In the genomic region with DNA sequence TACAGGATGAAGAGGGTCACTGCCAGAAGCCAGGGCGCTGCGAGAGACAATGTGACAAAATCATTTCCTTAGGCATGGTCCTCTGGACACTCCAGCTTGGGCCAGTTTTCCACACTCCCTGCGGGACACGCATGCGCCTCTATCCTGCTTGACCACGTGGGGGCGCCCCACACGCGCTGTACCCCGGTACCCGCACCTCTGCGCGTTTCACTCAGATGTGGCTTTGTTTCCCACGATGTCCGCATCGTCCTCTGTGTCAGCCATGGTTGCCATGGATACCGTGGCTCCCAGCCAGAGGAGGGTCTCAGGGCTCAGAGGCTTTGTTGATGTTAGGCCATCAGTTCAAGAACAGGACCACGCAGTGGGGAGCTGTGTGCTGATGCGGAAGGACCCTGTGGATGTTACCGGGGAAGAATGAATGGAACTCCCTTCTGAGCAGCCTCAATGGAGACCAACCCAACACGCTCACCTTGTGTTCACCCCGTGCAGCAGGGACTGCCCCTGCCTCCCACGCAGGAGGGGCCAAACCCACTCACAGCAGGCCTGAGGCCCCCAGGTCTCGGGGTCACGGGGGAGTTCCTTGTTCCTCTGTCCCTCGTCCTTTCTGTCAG, we compare ENCODE assay signal across 8 cellular contexts.
DNase-seq lines count a peak whose midpoint lies in the region; ATAC-seq and TF ChIP-seq lines count a peak whose summit lies in the region.

No MANE protein-coding gene starts in this region.

- H3K4me1 Mint-ChIP-seq in natural killer cell treated with Interleukin-12 subunit alpha and Interleukin-12 subunit beta and Interleukin-15 and Interleukin-18, amount 100 ng/mL, for 72 hours (ENCODE audit: low read depth in 2 of 2): peaks cover 0 to 5% of the 10 kb centered on the region in 2 donors

- peak; percentile 66 to 71 for ATAC-seq in natural killer cell treated with Interleukin-12 subunit alpha and Interleukin-12 subunit beta and Interleukin-15 and Interleukin-18, amount 100 ng/mL, for 72 hours
- no peak for ATAC-seq in gastroesophageal sphincter

- peak; percentile 91 for TF ChIP-seq CTCF in GM12875 (IDR thresholded peaks at IDR 0.05; ENCODE audit: borderline replicate concordance, insufficient read depth, low read depth, low read length)
- peak in 2 of 3 experiments; percentile 32 to 42 for TF ChIP-seq CTCF in esophagus muscularis mucosa (IDR thresholded peaks at IDR 0.05)
- TF ChIP-seq CTCF in tibial artery (IDR thresholded peaks at IDR 0.05): peak; percentile 35 to 44
- peak in 2 of 4 experiments; percentile 17 to 51 for TF ChIP-seq CTCF in gastroesophageal sphincter (IDR thresholded peaks at IDR 0.05)

- TF ChIP-seq EP300 in esophagus muscularis mucosa (IDR thresholded peaks at IDR 0.05) (no peak), gastroesophageal sphincter (IDR thresholded peaks at IDR 0.05) (no peak)

- no peak overlapping the region for H3K27ac Mint-ChIP-seq in natural killer cell treated with Interleukin-12 subunit alpha and Interleukin-12 subunit beta and Interleukin-15 and Interleukin-18, amount 100 ng/mL, for 72 hours

- no peaks in the 10 kb centered on the region for H3K9me3 Mint-ChIP-seq in natural killer cell treated with Interleukin-12 subunit alpha and Interleukin-12 subunit beta and Interleukin-15 and Interleukin-18, amount 100 ng/mL, for 72 hours

- H3K27me3 ChIP-seq in esophagus muscularis mucosa (peaks cover 0 to 65% (median 4%) of the 10 kb centered on the region in 4 donors), tibial artery (peaks cover 0 to 58% of the 10 kb centered on the region in 2 donors), gastroesophageal sphincter (peaks cover 78% of the 10 kb centered on the region)

- H3K4me3 ChIP-seq in GM12875 (ENCODE audit: low read depth, low read length) (no peak overlapping the region), esophagus muscularis mucosa (no peak overlapping the region), tibial artery (no peak overlapping the region), gastroesophageal sphincter (no peak overlapping the region)

- no peaks in the 10 kb centered on the region for H3K36me3 ChIP-seq in esophagus muscularis mucosa
- H3K36me3 ChIP-seq in tibial artery: no peaks in the 10 kb centered on the region
- no peaks in the 10 kb centered on the region for H3K36me3 ChIP-seq in gastroesophageal sphincter

- DNase-seq in 8988T (peak; percentile 80), NCI-H524 treated with DMSO at 0.1 percent for 48 hours (lab: John Stamatoyannopoulos, UW) (peak; percentile 19), esophagus muscularis mucosa (ENCODE audit: extremely low spot score) (no peak), tibial artery (peak in 1 of 2 donors; percentile 26)
- peak in 2 of 3 experiments; percentile 20 to 27 for DNase-seq in activated CD8-positive, alpha-beta memory T cell treated with anti-CD3 and anti-CD28 coated beads for 48 hours (ENCODE audit: low read depth in 2 of 3, low spot score in 2 of 3)
- DNase-seq in natural killer cell treated with Interleukin-12 subunit alpha and Interleukin-12 subunit beta and Interleukin-15 and Interleukin-18, amount 100 ng/mL, for 72 hours (ENCODE audit: low spot score): no peak

- WGBS in esophagus muscularis mucosa: 24% methylated on average over 22 of the region's 26 CpGs
- 0 to 59% methylated on average over 1 to 9 of the region's 26 CpGs for WGBS in gastroesophageal sphincter (ENCODE audit: low coverage in 1 of 2), 2 donors

- H3K27ac ChIP-seq in esophagus muscularis mucosa (replicated peaks in 1 of 4) (no peak overlapping the region), tibial artery (no peak overlapping the region), gastroesophageal sphincter (no peak overlapping the region)

- no peaks in the 10 kb centered on the region for H3K4me1 ChIP-seq in esophagus muscularis mucosa
- no peaks in the 10 kb centered on the region for H3K4me1 ChIP-seq in tibial artery
- H3K4me1 ChIP-seq in gastroesophageal sphincter: no peaks in the 10 kb centered on the region

- H3K4me3 Mint-ChIP-seq in natural killer cell treated with Interleukin-12 subunit alpha and Interleukin-12 subunit beta and Interleukin-15 and Interleukin-18, amount 100 ng/mL, for 72 hours: no peak overlapping the region

- H3K9me3 ChIP-seq in esophagus muscularis mucosa: no peaks in the 10 kb centered on the region
- H3K9me3 ChIP-seq in tibial artery: peaks cover 0 to 3% (median 0%) of the 10 kb centered on the region in 3 donors
- no peaks in the 10 kb centered on the region for H3K9me3 ChIP-seq in gastroesophageal sphincter

- H3K36me3 Mint-ChIP-seq in natural killer cell treated with Interleukin-12 subunit alpha and Interleukin-12 subunit beta and Interleukin-15 and Interleukin-18, amount 100 ng/mL, for 72 hours: no peaks in the 10 kb centered on the region

- intact Hi-C loops in esophagus muscularis mucosa (cut with DNase I) (no loop called here), tibial artery (cut with DNase I; ENCODE audit: low total_unique reads) (no loop called here)

- TF ChIP-seq POLR2A in esophagus muscularis mucosa (IDR thresholded peaks at IDR 0.05; ENCODE audit: low read depth): no peak
- no peak for TF ChIP-seq POLR2A in gastroesophageal sphincter (IDR thresholded peaks at IDR 0.05)

- H3K27me3 Mint-ChIP-seq in natural killer cell treated with Interleukin-12 subunit alpha and Interleukin-12 subunit beta and Interleukin-15 and Interleukin-18, amount 100 ng/mL, for 72 hours: peaks cover 13 to 37% of the 10 kb centered on the region in 2 donors

Comparison
In these comparisons a context has a peak if more than half of its experiments do, and no peak if none do; other contexts are left out.
1. DNase-seq: peak in 8988T (single experiment), NCI-H524 treated with DMSO at 0.1 percent for 48 hours (single experiment) and activated CD8-positive, alpha-beta memory T cell treated with anti-CD3 and anti-CD28 coated beads for 48 hours (2 of 3); none in esophagus muscularis mucosa (single experiment) and natural killer cell treated with Interleukin-12 subunit alpha and Interleukin-12 subunit beta and Interleukin-15 and Interleukin-18, amount 100 ng/mL, for 72 hours (single experiment).